Comparison of ENCODE assay signal across 28 cellular contexts in the genomic region with DNA sequence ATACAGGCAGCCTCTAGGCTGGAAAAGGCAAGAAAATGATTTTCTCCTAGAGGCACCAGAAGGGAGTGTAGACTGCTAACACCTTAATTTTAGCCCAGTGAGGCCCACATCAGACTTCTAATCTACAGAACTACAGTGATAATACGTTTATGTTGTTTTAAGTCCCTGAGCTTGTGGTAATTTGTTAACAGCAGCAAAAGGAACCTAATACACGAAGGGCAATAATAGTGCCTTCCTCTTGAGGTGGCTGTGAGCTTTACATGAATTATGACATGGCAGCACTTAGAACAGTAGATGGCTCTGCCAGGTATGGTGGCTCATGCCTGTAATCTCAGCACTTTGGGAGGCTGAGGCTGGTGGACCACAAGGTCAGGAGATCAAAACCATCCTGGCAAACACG.
"Had no signal": no experiment of that assay in that cellular context is flagged by ENCODE, and none has a peak within 500 bp of the region (broad histone marks: within the 10 kb centered on the region; RNA-seq: fewer than 3 reads in every experiment).

No MANE protein-coding gene starts in this region.

- H3K9me3 Mint-ChIP-seq: stimulated activated memory B cell treated with anti-CD40 and anti-IgM and Interleukin-4, amounts not matched to agents 10 μg/mL and 1 μg/mL and 100 μg/mL, for 72 hours; stimulated activated naive B cell treated with anti-CD40 and anti-IgM and Interleukin-4, amounts not matched to agents 10 μg/mL and 1 μg/mL and 100 μg/mL, for 72 hours; stimulated activated naive CD8-positive, alpha-beta T cell treated with anti-CD3 and anti-CD28 coated beads, Interleukin-15, amount 100 ng/mL, for 72 hours; stimulated activated naive CD8-positive, alpha-beta T cell treated with anti-CD3 and anti-CD28 coated beads, Interleukin-15, Interleukin-2, amounts not matched to agents 100 ng/mL and 50 ng/mL, for 24 hours; type B pancreatic cell had no signal

- H3K9me3 ChIP-seq: stomach, suprapubic skin, testis, thoracic aorta, thyroid gland, tibial artery, tibial nerve, transverse colon, upper lobe of left lung, upper lobe of right lung, uterus, vagina had no signal

- H3K27me3 ChIP-seq: stomach, suprapubic skin, testis, thyroid gland, tibial artery, tibial nerve, transverse colon, upper lobe of left lung, upper lobe of right lung, uterus, vagina had no signal

- ATAC-seq: stimulated activated effector memory CD8-positive, alpha-beta T cell treated with anti-CD3 and anti-CD28 coated beads, Interleukin-12 subunit alpha, Interleukin-12 subunit beta, amount 100 ng/mL, for 72 hours; stimulated activated memory B cell treated with anti-CD40 and anti-IgM and Interleukin-4, amounts not matched to agents 10 μg/mL and 1 μg/mL and 100 μg/mL, for 72 hours; stimulated activated naive B cell treated with anti-CD40 and anti-IgM and Interleukin-4, amounts not matched to agents 10 μg/mL and 1 μg/mL and 100 μg/mL, for 72 hours; stimulated activated naive CD8-positive, alpha-beta T cell treated with anti-CD3 and anti-CD28 coated beads, Interleukin-15, amount 100 ng/mL, for 72 hours; stimulated activated naive CD8-positive, alpha-beta T cell treated with anti-CD3 and anti-CD28 coated beads, Interleukin-15, Interleukin-2, amounts not matched to agents 100 U/mL and 50 U/mL, for 24 hours; upper lobe of right lung had no signal

- H3K27ac ChIP-seq: stomach, suprapubic skin, testis, thoracic aorta, thyroid gland, tibial artery, tibial nerve, transverse colon, upper lobe of left lung, upper lobe of right lung, uterus, vagina had no signal

- H3K36me3 Mint-ChIP-seq: stimulated activated effector memory CD8-positive, alpha-beta T cell treated with anti-CD3 and anti-CD28 coated beads, Interleukin-12 subunit alpha, Interleukin-12 subunit beta, amount 100 ng/mL, for 72 hours; stimulated activated memory B cell treated with anti-CD40 and anti-IgM and Interleukin-4, amounts not matched to agents 10 μg/mL and 1 μg/mL and 100 μg/mL, for 72 hours; type B pancreatic cell had no signal

- H3K4me3 ChIP-seq: stomach, suprapubic skin, testis, thoracic aorta, thyroid gland, tibial artery, tibial nerve, transverse colon, upper lobe of left lung, upper lobe of right lung, uterus, vagina had no signal

- H3K27ac Mint-ChIP-seq: stimulated activated effector memory CD8-positive, alpha-beta T cell treated with anti-CD3 and anti-CD28 coated beads, Interleukin-12 subunit alpha, Interleukin-12 subunit beta, amount 100 ng/mL, for 72 hours; stimulated activated memory B cell treated with anti-CD40 and anti-IgM and Interleukin-4, amounts not matched to agents 10 μg/mL and 1 μg/mL and 100 μg/mL, for 72 hours; stimulated activated naive B cell treated with anti-CD40 and anti-IgM and Interleukin-4, amounts not matched to agents 10 μg/mL and 1 μg/mL and 100 μg/mL, for 72 hours; stimulated activated naive CD8-positive, alpha-beta T cell treated with anti-CD3 and anti-CD28 coated beads, Interleukin-15, amount 100 ng/mL, for 72 hours; stimulated activated naive CD8-positive, alpha-beta T cell treated with anti-CD3 and anti-CD28 coated beads, Interleukin-15, Interleukin-2, amounts not matched to agents 100 ng/mL and 50 ng/mL, for 24 hours; type B pancreatic cell had no signal

- DNase-seq: stimulated activated CD4-positive, alpha-beta T cell treated with anti-CD3 and anti-CD28 coated beads, Interleukin-2, amount 100 ng/mL, for 48 hours; stimulated activated CD4-positive, alpha-beta T cell treated with anti-CD3 and anti-CD28 coated beads, Interleukin-4, amount 100 ng/mL, for 1 hour; stimulated activated CD4-positive, alpha-beta T cell treated with anti-CD3 and anti-CD28 coated beads, Interleukin-4, amount 100 ng/mL, for 24 hours; stimulated activated CD4-positive, alpha-beta T cell treated with anti-CD3 and anti-CD28 coated beads, Interleukin-4, amount 100 ng/mL, for 4 hours; stimulated activated CD8-positive, alpha-beta memory T cell treated with anti-CD3 and anti-CD28 coated beads, Interleukin-4, amount 100 ng/mL, for 48 hours; stimulated activated naive B cell treated with anti-CD40 and anti-IgM and Interleukin-4, amounts not matched to agents 10 μg/mL and 1 μg/mL and 100 μg/mL, for 72 hours; stimulated activated naive CD4-positive, alpha-beta T cell; stimulated activated naive CD4-positive, alpha-beta T cell treated with Interleukin-2 at 50 U/mL for 16 hours; stimulated activated naive CD8-positive, alpha-beta T cell treated with anti-CD3 and anti-CD28 coated beads, Interleukin-15, amount 100 ng/mL, for 72 hours; stimulated activated naive CD8-positive, alpha-beta T cell treated with anti-CD3 and anti-CD28 coated beads, Interleukin-15, Interleukin-2, amounts not matched to agents 100 U/mL and 50 U/mL, for 24 hours; stomach; substantia nigra; testis; thyroid gland; tibial artery; transverse colon; trophoblast cell; upper lobe of left lung; upper lobe of right lung; uterus had no signal

- H3K4me1 ChIP-seq: suprapubic skin, thyroid gland, upper lobe of left lung, upper lobe of right lung, uterus had no signal

- H3K4me1 Mint-ChIP-seq: stimulated activated effector memory CD8-positive, alpha-beta T cell treated with anti-CD3 and anti-CD28 coated beads, Interleukin-12 subunit alpha, Interleukin-12 subunit beta, amount 100 ng/mL, for 72 hours; stimulated activated memory B cell treated with anti-CD40 and anti-IgM and Interleukin-4, amounts not matched to agents 10 μg/mL and 1 μg/mL and 100 μg/mL, for 72 hours; stimulated activated naive B cell treated with anti-CD40 and anti-IgM and Interleukin-4, amounts not matched to agents 10 μg/mL and 1 μg/mL and 100 μg/mL, for 72 hours; stimulated activated naive CD8-positive, alpha-beta T cell treated with anti-CD3 and anti-CD28 coated beads, Interleukin-15, amount 100 ng/mL, for 72 hours had no signal

- H3K4me3 Mint-ChIP-seq: stimulated activated effector memory CD8-positive, alpha-beta T cell treated with anti-CD3 and anti-CD28 coated beads, Interleukin-12 subunit alpha, Interleukin-12 subunit beta, amount 100 ng/mL, for 72 hours; stimulated activated memory B cell treated with anti-CD40 and anti-IgM and Interleukin-4, amounts not matched to agents 10 μg/mL and 1 μg/mL and 100 μg/mL, for 72 hours; stimulated activated naive B cell treated with anti-CD40 and anti-IgM and Interleukin-4, amounts not matched to agents 10 μg/mL and 1 μg/mL and 100 μg/mL, for 72 hours; stimulated activated naive CD8-positive, alpha-beta T cell treated with anti-CD3 and anti-CD28 coated beads, Interleukin-15, amount 100 ng/mL, for 72 hours; stimulated activated naive CD8-positive, alpha-beta T cell treated with anti-CD3 and anti-CD28 coated beads, Interleukin-15, Interleukin-2, amounts not matched to agents 100 ng/mL and 50 ng/mL, for 24 hours; type B pancreatic cell had no signal

- H3K27me3 Mint-ChIP-seq: stimulated activated naive CD8-positive, alpha-beta T cell treated with anti-CD3 and anti-CD28 coated beads, Interleukin-15, amount 100 ng/mL, for 72 hours; stimulated activated naive CD8-positive, alpha-beta T cell treated with anti-CD3 and anti-CD28 coated beads, Interleukin-15, Interleukin-2, amounts not matched to agents 100 ng/mL and 50 ng/mL, for 24 hours; type B pancreatic cell had no signal

- H3K36me3 ChIP-seq: stomach, suprapubic skin, thoracic aorta, thyroid gland, tibial artery, tibial nerve, transverse colon, upper lobe of left lung, upper lobe of right lung, uterus, vagina had no signal
